23 cellular contexts compared by ENCODE assay signal in genomic region chr22:25992331-25992730, GRCh38.
DNase-seq lines count a peak whose midpoint lies in the region; ATAC-seq and TF ChIP-seq lines count a peak whose summit lies in the region.
"Had no signal": no experiment of that assay in that cellular context is flagged by ENCODE, and none has a peak within 500 bp of the region (broad histone marks: within the 10 kb centered on the region; RNA-seq: fewer than 3 reads in every experiment).

No MANE protein-coding gene starts in this region.

- peaks cover 3% of the 10 kb centered on the region for H3K27me3 Mint-ChIP-seq in activated T-helper 17 cell treated with anti-CD3 and anti-CD28 coated beads, Interleukin-2, amount 50 U/mL, for 72 hours
- H3K27me3 Mint-ChIP-seq: CD4-positive, CD25-positive, alpha-beta regulatory T cell had no signal

- no peak for ATAC-seq in activated T-helper 17 cell treated with anti-CD3 and anti-CD28 coated beads, Interleukin-2, amount 50 U/mL, for 72 hours (replicated peaks)
- ATAC-seq: GM12878 had no signal

- no peaks in the 10 kb centered on the region for H3K9me3 ChIP-seq in osteoblast (ENCODE audit: low read depth, low read length)
- H3K9me3 ChIP-seq: BE2C, BLaER1 had no signal

- H3K4me2 ChIP-seq in osteoblast (ENCODE audit: insufficient read depth, low read length), result no peak overlapping the region
- H3K4me2 ChIP-seq: BLaER1 had no signal

- no peak overlapping the region for H2AFZ ChIP-seq in osteoblast (ENCODE audit: low read length)

- no peaks in the 10 kb centered on the region for H3K4me1 ChIP-seq in osteoblast (ENCODE audit: insufficient read depth, low read length)
- H3K4me1 ChIP-seq: BE2C had no signal

- H3K4me3 ChIP-seq in osteoblast (ENCODE audit: insufficient read depth, low read length) (no peak overlapping the region), brain microvascular endothelial cell (ENCODE audit: low read depth, low read length) (no peak overlapping the region)
- H3K4me3 ChIP-seq: BLaER1, GM12878 had no signal

- TF ChIP-seq CTCF in osteoblast (IDR thresholded peaks at IDR 0.05; ENCODE audit: extremely low read depth, low read depth, low read length) (no peak), brain microvascular endothelial cell (IDR thresholded peaks at IDR 0.05; ENCODE audit: low read depth, low read length, missing control alignments) (no peak)

- no peak overlapping the region for H3K27ac ChIP-seq in osteoblast (ENCODE audit: low read depth, low read length)
- H3K27ac ChIP-seq in brain microvascular endothelial cell, result no peak overlapping the region
- H3K27ac ChIP-seq: BLaER1 had no signal

- H3K79me2 ChIP-seq in osteoblast (ENCODE audit: insufficient read depth, low read length), result no peaks in the 10 kb centered on the region

- H3K4me3 Mint-ChIP-seq in activated T-helper 17 cell treated with anti-CD3 and anti-CD28 coated beads, Interleukin-2, amount 50 U/mL, for 72 hours, result no peak overlapping the region
- H3K4me3 Mint-ChIP-seq: CD14-positive monocyte; CD4-positive, alpha-beta memory T cell; CD4-positive, CD25-positive, alpha-beta regulatory T cell; CD8-positive, alpha-beta memory T cell had no signal

- no peaks in the 10 kb centered on the region for H3K9me3 Mint-ChIP-seq in activated T-helper 17 cell treated with anti-CD3 and anti-CD28 coated beads, Interleukin-2, amount 50 U/mL, for 72 hours
- H3K9me3 Mint-ChIP-seq: CD8-positive, alpha-beta memory T cell had no signal

- H3K36me3 ChIP-seq in osteoblast (ENCODE audit: insufficient read depth, low read length) (no peaks in the 10 kb centered on the region), brain microvascular endothelial cell (replicated peaks) (no peaks in the 10 kb centered on the region)
- H3K36me3 ChIP-seq: BE2C, BLaER1 had no signal

- no peaks in the 10 kb centered on the region for H3K36me3 Mint-ChIP-seq in activated T-helper 17 cell treated with anti-CD3 and anti-CD28 coated beads, Interleukin-2, amount 50 U/mL, for 72 hours (ENCODE audit: low read depth)
- H3K36me3 Mint-ChIP-seq: CD14-positive monocyte; CD4-positive, alpha-beta memory T cell; CD4-positive, CD25-positive, alpha-beta regulatory T cell; CD8-positive, alpha-beta memory T cell had no signal

- no peaks in the 10 kb centered on the region for H3K27me3 ChIP-seq in osteoblast (ENCODE audit: insufficient read depth, low read length)
- H3K27me3 ChIP-seq in brain microvascular endothelial cell (replicated peaks), result no peaks in the 10 kb centered on the region
- H3K27me3 ChIP-seq: BE2C, BLaER1 had no signal

- no peak overlapping the region for H3K27ac Mint-ChIP-seq in activated T-helper 17 cell treated with anti-CD3 and anti-CD28 coated beads, Interleukin-2, amount 50 U/mL, for 72 hours
- H3K27ac Mint-ChIP-seq: CD14-positive monocyte; CD4-positive, alpha-beta memory T cell; CD4-positive, CD25-positive, alpha-beta regulatory T cell had no signal

- H3K4me1 Mint-ChIP-seq in activated T-helper 17 cell treated with anti-CD3 and anti-CD28 coated beads, Interleukin-2, amount 50 U/mL, for 72 hours, result no peaks in the 10 kb centered on the region
- H3K4me1 Mint-ChIP-seq: CD4-positive, CD25-positive, alpha-beta regulatory T cell had no signal

- no peaks in the 10 kb centered on the region for H4K20me1 ChIP-seq in osteoblast (ENCODE audit: insufficient read depth, low read length)
- H4K20me1 ChIP-seq: BLaER1 had no signal

- peak; percentile 19 for DNase-seq in islet precursor cell
- peak; percentile 15 for DNase-seq in osteoblast (ENCODE audit: insufficient read length, low spot score, missing footprints)
- no peak for DNase-seq in central memory CD4-positive, alpha-beta T cell
- no peak for DNase-seq in brain microvascular endothelial cell
- DNase-seq: 8988T; ACHN; BE2C; C1 segment of cervical spinal cord; CD4-positive, alpha-beta memory T cell; CD4-positive, CD25-positive, alpha-beta regulatory T cell; CD8-positive, alpha-beta memory T cell; COR-L47; DMS 273 treated with DMSO at 0.1 percent for 48 hours; DMS153; DMS53; DMS79; DND-41; EL; GDM1 had no signal

- in situ Hi-C loops in brain microvascular endothelial cell (cut with HindIII; ENCODE audit: low pct_ligation_motif_present, low sequenced_read_pairs), result no loop called here

Comparison
In these comparisons a context has a peak if more than half of its experiments do, and no peak if none do; other contexts are left out.
1. DNase-seq: peak in islet precursor cell (single experiment) and osteoblast (single experiment); none in central memory CD4-positive, alpha-beta T cell (single experiment) and brain microvascular endothelial cell (single experiment).